In genomic region chr9:126915846-126916543, GRCh38 we compare ENCODE assay signal across 1 cellular context.
TF ChIP-seq lines count a peak whose summit lies in the region.

No MANE protein-coding gene starts in this region.

TF ChIP-seq in HCT116, 20 proteins besides CTCF, POLR2A, EP300 and RAD21 (continued from another document):
- TF ChIP-seq EZH2phosphoT487 (IDR thresholded peaks at IDR 0.05; ENCODE audit: borderline replicate concordance) (no peak), MAX (IDR thresholded peaks at IDR 0.05) (no peak), YY1 (IDR thresholded peaks at IDR 0.05; ENCODE audit: extremely low read depth, insufficient replicate concordance, low read depth, low read length) (no peak), ELF1 (IDR thresholded peaks at IDR 0.05; ENCODE audit: borderline replicate concordance, low read depth) (no peak), SP1 (IDR thresholded peaks at IDR 0.05; ENCODE audit: low read depth) (no peak), FOSL1 (IDR thresholded peaks at IDR 0.05; ENCODE audit: low read depth) (no peak), ZFX (IDR thresholded peaks at IDR 0.05) (no peak), CEBPB (IDR thresholded peaks at IDR 0.05; ENCODE audit: low read depth) (no peak), TCF7L2 (IDR thresholded peaks at IDR 0.05; ENCODE audit: borderline replicate concordance, extremely low read depth, insufficient read depth, insufficient read length) (no peak), EGR1 (IDR thresholded peaks at IDR 0.05; ENCODE audit: low read depth) (no peak), ZNF274 (IDR thresholded peaks at IDR 0.05; ENCODE audit: low read depth, low read length) (no peak)
